2 cellular contexts compared by ENCODE assay signal in genomic region chr3:42855547-42856380, GRCh38.
TF ChIP-seq lines count a peak whose summit lies in the region.

No MANE protein-coding gene starts in this region.

TF ChIP-seq in K562, 482 proteins besides CTCF, POLR2A, EP300 and RAD21 (continues in another document):
- TF ChIP-seq ZBTB17 (CRISPR knock-in tag; IDR thresholded peaks at IDR 0.05) (peak; percentile 71), SMAD2 (IDR thresholded peaks at IDR 0.05; ENCODE audit: low read depth, low read length) (no peak), TSC22D4 (tag; IDR thresholded peaks at IDR 0.05) (no peak), CTBP1 (IDR thresholded peaks at IDR 0.05; ENCODE audit: borderline replicate concordance) (peak; percentile 44; the same call in 1 of the 2 replicates), ZNF253 (CRISPR knock-in tag; conservative IDR thresholded peaks at IDR 0.05) (no peak), SMAD4 (CRISPR knock-in tag; conservative IDR thresholded peaks at IDR 0.05) (0 out of 2 replicates have a peak, but pooled peaks have one; percentile 21), PKNOX1 (IDR thresholded peaks at IDR 0.05) (0 out of 2 replicates have a peak, but pooled peaks have one; percentile 21), ZNF263 (CRISPR knock-in tag; IDR thresholded peaks at IDR 0.05; ENCODE audit: borderline replicate concordance) (peak; percentile 28; the same call in 1 of the 2 replicates), ELF4 (CRISPR knock-in tag; IDR thresholded peaks at IDR 0.05) (0 out of 2 replicates have a peak, but pooled peaks have one; percentile 44), ZNF217 (CRISPR knock-in tag; IDR thresholded peaks at IDR 0.05) (no peak), MAZ (CRISPR knock-in tag; conservative IDR thresholded peaks at IDR 0.05 in 1 of 2, IDR thresholded peaks at IDR 0.05 in 1 of 2) (peak; percentile 45 to 85; a peak in 3 of 4 replicates), ZNF639 (CRISPR knock-in tag; conservative IDR thresholded peaks at IDR 0.05 in 1 of 2, IDR thresholded peaks at IDR 0.05 in 1 of 2) (0 out of 4 replicates have a peak, but pooled peaks of 1 of the 2 experiments have one; percentile 24), VEZF1 (CRISPR knock-in tag; IDR thresholded peaks at IDR 0.05) (peak; percentile 74), TFAP4 (CRISPR knock-in tag; IDR thresholded peaks at IDR 0.05; ENCODE audit: borderline replicate concordance) (peak; percentile 49; the same call in 1 of the 2 replicates), THRB (CRISPR knock-in tag; conservative IDR thresholded peaks at IDR 0.05) (0 out of 2 replicates have a peak, but pooled peaks have one; percentile 39), TAL1 (IDR thresholded peaks at IDR 0.05) (peak; percentile 45; the same call in 1 of the 2 replicates), IRF2 (CRISPR knock-in tag; IDR thresholded peaks at IDR 0.05) (no peak), RCOR1 (IDR thresholded peaks at IDR 0.05; ENCODE audit: borderline replicate concordance in 1 of 2, low read depth in 2 of 2, low read length in 2 of 2) (peak in 1 of 2 experiments; percentile 43; a peak in 2 of 4 replicates), MEIS2 (IDR thresholded peaks at IDR 0.05; ENCODE audit: partially characterized antibody) (peak; percentile 47), MYNN (IDR thresholded peaks at IDR 0.05) (0 out of 2 replicates have a peak, but pooled peaks have one; percentile 30), MYNN (CRISPR knock-in tag; IDR thresholded peaks at IDR 0.05) (no peak), GATA2 (CRISPR knock-in tag; IDR thresholded peaks at IDR 0.05) (peak; percentile 65; the same call in 1 of the 2 replicates), ZNF239 (CRISPR knock-in tag; IDR thresholded peaks at IDR 0.05) (0 out of 2 replicates have a peak, but pooled peaks have one; percentile 36), BHLHE40 (IDR thresholded peaks at IDR 0.05; ENCODE audit: low read length) (0 out of 2 replicates have a peak, but pooled peaks have one; percentile 5), DPF2 (IDR thresholded peaks at IDR 0.05) (0 out of 2 replicates have a peak, but pooled peaks have one; percentile 26)

TF ChIP-seq in liver, 16 proteins besides CTCF, POLR2A, EP300 and RAD21:
- peak; percentile 95 for TF ChIP-seq ATF3 (IDR thresholded peaks at IDR 0.05)
- peak; percentile 84 for TF ChIP-seq YY1 (IDR thresholded peaks at IDR 0.05)
- peak; percentile 94 for TF ChIP-seq HNF4G (IDR thresholded peaks at IDR 0.05)
- TF ChIP-seq TAF1 (conservative IDR thresholded peaks at IDR 0.05): peak; percentile 64
- TF ChIP-seq FOXA2 (IDR thresholded peaks at IDR 0.05): peak; percentile 81
- peak; percentile 100 for TF ChIP-seq SP1 (IDR thresholded peaks at IDR 0.05)
- peak; percentile 94 for TF ChIP-seq NR2F2 (IDR thresholded peaks at IDR 0.05)
- TF ChIP-seq JUND (IDR thresholded peaks at IDR 0.05): peak; percentile 94 to 95
- no peak for TF ChIP-seq GABPA (IDR thresholded peaks at IDR 0.05 in 1 of 2, conservative IDR thresholded peaks at IDR 0.05 in 1 of 2)
- no peak for TF ChIP-seq REST (IDR thresholded peaks at IDR 0.05)
- TF ChIP-seq ZBTB33 (IDR thresholded peaks at IDR 0.05): peak; percentile 97
- TF ChIP-seq EGR1 (IDR thresholded peaks at IDR 0.05; ENCODE audit: low read depth in 2 of 2): peak; percentile 56 to 88
- peak; percentile 92 for TF ChIP-seq MAX (IDR thresholded peaks at IDR 0.05)
- peak; percentile 97 to 98 for TF ChIP-seq HNF4A (conservative IDR thresholded peaks at IDR 0.05)
- peak; percentile 100 for TF ChIP-seq RXRA (IDR thresholded peaks at IDR 0.05)
- peak; percentile 93 for TF ChIP-seq FOXA1 (IDR thresholded peaks at IDR 0.05)
